40 cellular contexts compared by ENCODE assay signal in the genomic region with DNA sequence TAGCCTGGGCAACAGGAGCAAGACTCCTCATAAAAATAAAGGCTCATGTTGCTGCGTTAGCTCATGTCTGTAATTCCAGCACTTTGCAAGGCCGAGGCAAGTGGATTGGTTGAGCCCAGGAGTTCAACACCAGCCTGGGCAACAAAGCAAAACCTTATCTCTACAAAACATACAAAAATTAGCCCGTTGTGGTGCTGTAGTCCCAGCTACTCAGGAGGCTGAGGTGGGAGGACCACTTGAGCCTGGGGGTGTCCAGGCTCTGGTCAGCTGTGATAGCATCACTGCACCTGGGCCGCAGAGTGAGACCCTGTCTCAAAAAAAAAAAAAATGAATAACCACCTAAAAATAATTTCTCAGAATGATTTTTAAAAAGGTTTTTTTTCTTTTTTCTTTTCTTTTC. TPM values are rescaled to one million over a fixed set of nuclear protein-coding genes. Genes with fewer than 3 reads are reported as not detected.
"Had no signal": no experiment of that assay in that cellular context is flagged by ENCODE, and none has a peak within 500 bp of the region (broad histone marks: within the 10 kb centered on the region; RNA-seq: fewer than 3 reads in every experiment).

No MANE protein-coding gene starts in this region.

- ATAC-seq: activated naive CD4-positive, alpha-beta T cell treated with anti-CD3 and anti-CD28 coated beads, Interleukin-2, amount 50 U/mL, for 72 hours; activated naive CD8-positive, alpha-beta T cell treated with anti-CD3 and anti-CD28 coated beads, Interleukin-2, amount 50 U/mL, for 24 hours; activated T-cell treated with anti-CD3 and anti-CD28 coated beads, Interleukin-2, amount 50 U/mL, for 4 hours; activated T-cell treated with anti-CD3 and anti-CD28 coated beads, Interleukin-2, amount 50 U/mL, for 72 hours; activated T-helper 17 cell treated with anti-CD3 and anti-CD28 coated beads, Interleukin-2, amount 50 U/mL, for 72 hours; body of pancreas had no signal

- H3K4me3 ChIP-seq: adrenal gland, ascending aorta, body of pancreas, breast epithelium, cardiac muscle cell had no signal

- H3K27me3 Mint-ChIP-seq: activated naive CD4-positive, alpha-beta T cell treated with anti-CD3 and anti-CD28 coated beads, Interleukin-2, amount 50 U/mL, for 24 hours; activated naive CD8-positive, alpha-beta T cell; activated naive CD8-positive, alpha-beta T cell treated with anti-CD3 and anti-CD28 coated beads for 36 hours; activated naive CD8-positive, alpha-beta T cell treated with anti-CD3 and anti-CD28 coated beads, Interleukin-2, amount 50 U/mL, for 24 hours; activated T-cell treated with anti-CD3 and anti-CD28 coated beads, Interleukin-2, amount 50 U/mL, for 24 hours; activated T-helper 17 cell treated with anti-CD3 and anti-CD28 coated beads, Interleukin-2, amount 50 U/mL, for 72 hours; central memory CD8-positive, alpha-beta T cell had no signal

- H3K27me3 ChIP-seq: adrenal gland, ascending aorta, body of pancreas, brain microvascular endothelial cell, breast epithelium, cardiac muscle cell had no signal

- H3K36me3 Mint-ChIP-seq: activated naive CD4-positive, alpha-beta T cell treated with anti-CD3 and anti-CD28 coated beads, Interleukin-2, amount 50 U/mL, for 24 hours; activated naive CD8-positive, alpha-beta T cell treated with anti-CD3 and anti-CD28 coated beads, Interleukin-2, amount 10 ng/mL, durations not matched to agents 7 days and 5 days had no signal

- H3K4me3 Mint-ChIP-seq: activated naive CD4-positive, alpha-beta T cell treated with anti-CD3 and anti-CD28 coated beads for 36 hours; activated naive CD4-positive, alpha-beta T cell treated with anti-CD3 and anti-CD28 coated beads, Interleukin-2, amount 10 ng/mL, durations not matched to agents 7 days and 5 days; activated naive CD4-positive, alpha-beta T cell treated with anti-CD3 and anti-CD28 coated beads, Interleukin-2, amount 50 U/mL, for 24 hours; activated naive CD8-positive, alpha-beta T cell; activated naive CD8-positive, alpha-beta T cell treated with anti-CD3 and anti-CD28 coated beads for 36 hours; activated naive CD8-positive, alpha-beta T cell treated with anti-CD3 and anti-CD28 coated beads, Interleukin-2, amount 10 ng/mL, durations not matched to agents 7 days and 5 days; activated naive CD8-positive, alpha-beta T cell treated with anti-CD3 and anti-CD28 coated beads, Interleukin-2, amount 50 U/mL, for 24 hours; activated T-cell treated with anti-CD3 and anti-CD28 coated beads, Interleukin-2, amount 50 U/mL, for 24 hours; activated T-cell treated with anti-CD3 and anti-CD28 coated beads, Interleukin-2, amount 50 U/mL, for 4 hours; activated T-cell treated with anti-CD3 and anti-CD28 coated beads, Interleukin-2, amount 50 U/mL, for 72 hours; activated T-helper 1 cell treated with anti-CD3 and anti-CD28 coated beads, Interleukin-12 subunit alpha, Interleukin-12 subunit beta, Interleukin-2, Interleukin-4 antibody, amounts not matched to agents 30 ng/mL and 10 ng/mL and 1 ng/mL, durations not matched to agents 14 hours and 24 hours and 36 hours; activated T-helper 17 cell treated with anti-CD3 and anti-CD28 coated beads, Interleukin-2, amount 50 U/mL, for 72 hours; brain; central memory CD8-positive, alpha-beta T cell had no signal

- H3K27ac Mint-ChIP-seq: activated naive CD4-positive, alpha-beta T cell treated with anti-CD3 and anti-CD28 coated beads for 36 hours; activated naive CD4-positive, alpha-beta T cell treated with anti-CD3 and anti-CD28 coated beads, Interleukin-2, amount 10 ng/mL, durations not matched to agents 7 days and 5 days; activated naive CD4-positive, alpha-beta T cell treated with anti-CD3 and anti-CD28 coated beads, Interleukin-2, amount 50 U/mL, for 24 hours; activated naive CD4-positive, alpha-beta T cell treated with anti-CD3 and anti-CD28 coated beads, Interleukin-2, amount 50 U/mL, for 72 hours; activated naive CD8-positive, alpha-beta T cell; activated naive CD8-positive, alpha-beta T cell treated with anti-CD3 and anti-CD28 coated beads for 36 hours; activated naive CD8-positive, alpha-beta T cell treated with anti-CD3 and anti-CD28 coated beads, Interleukin-2, amount 10 ng/mL, durations not matched to agents 7 days and 5 days; activated naive CD8-positive, alpha-beta T cell treated with anti-CD3 and anti-CD28 coated beads, Interleukin-2, amount 50 U/mL, for 24 hours; activated T-cell treated with anti-CD3 and anti-CD28 coated beads, Interleukin-2, amount 50 U/mL, for 24 hours; activated T-cell treated with anti-CD3 and anti-CD28 coated beads, Interleukin-2, amount 50 U/mL, for 72 hours; activated T-helper 1 cell treated with anti-CD3 and anti-CD28 coated beads, Interleukin-12 subunit alpha, Interleukin-12 subunit beta, Interleukin-2, Interleukin-4 antibody, amounts not matched to agents 30 ng/mL and 10 ng/mL and 1 ng/mL, durations not matched to agents 14 hours and 24 hours and 36 hours; activated T-helper 17 cell treated with anti-CD3 and anti-CD28 coated beads, Interleukin-2, amount 50 U/mL, for 72 hours; activated T-helper 2 cell treated with anti-CD3 and anti-CD28 coated beads, Interferon-gamma antibody, Interleukin-2, Interleukin-4, amounts not matched to agents 10 μg/mL and 5 μg/mL and 100 μg/mL, durations not matched to agents 14 hours and 24 hours and 36 hours; brain had no signal

- H3K27ac ChIP-seq: adrenal gland, ascending aorta, body of pancreas, brain microvascular endothelial cell, breast epithelium, cardiac muscle cell had no signal

- FAIRE-seq: astrocyte, bronchial epithelial cell had no signal

- H3K9me3 ChIP-seq: adrenal gland, ascending aorta, body of pancreas, breast epithelium had no signal

- H3K4me1 ChIP-seq: breast epithelium had no signal

- H3K9me3 Mint-ChIP-seq: activated naive CD4-positive, alpha-beta T cell treated with anti-CD3 and anti-CD28 coated beads for 36 hours; activated naive CD4-positive, alpha-beta T cell treated with anti-CD3 and anti-CD28 coated beads, Interleukin-2, amount 10 ng/mL, durations not matched to agents 7 days and 5 days; activated naive CD4-positive, alpha-beta T cell treated with anti-CD3 and anti-CD28 coated beads, Interleukin-2, amount 50 U/mL, for 24 hours; activated naive CD4-positive, alpha-beta T cell treated with anti-CD3 and anti-CD28 coated beads, Interleukin-2, amount 50 U/mL, for 72 hours; activated naive CD8-positive, alpha-beta T cell treated with anti-CD3 and anti-CD28 coated beads, Interleukin-2, amount 10 ng/mL, durations not matched to agents 7 days and 5 days; activated naive CD8-positive, alpha-beta T cell treated with anti-CD3 and anti-CD28 coated beads, Interleukin-2, amount 50 U/mL, for 24 hours; activated T-cell treated with anti-CD3 and anti-CD28 coated beads, Interleukin-2, amount 50 U/mL, for 24 hours; activated T-cell treated with anti-CD3 and anti-CD28 coated beads, Interleukin-2, amount 50 U/mL, for 4 hours; activated T-cell treated with anti-CD3 and anti-CD28 coated beads, Interleukin-2, amount 50 U/mL, for 72 hours; activated T-helper 1 cell treated with anti-CD3 and anti-CD28 coated beads, Interleukin-12 subunit alpha, Interleukin-12 subunit beta, Interleukin-2, Interleukin-4 antibody, amounts not matched to agents 30 ng/mL and 10 ng/mL and 1 ng/mL, durations not matched to agents 14 hours and 24 hours and 36 hours; activated T-helper 17 cell treated with anti-CD3 and anti-CD28 coated beads, Interleukin-2, amount 50 U/mL, for 72 hours; activated T-helper 2 cell treated with anti-CD3 and anti-CD28 coated beads, Interferon-gamma antibody, Interleukin-2, Interleukin-4, amounts not matched to agents 10 μg/mL and 5 μg/mL and 100 μg/mL, durations not matched to agents 14 hours and 24 hours and 36 hours; central memory CD8-positive, alpha-beta T cell had no signal

- DNase-seq: activated effector memory CD4-positive, alpha-beta T cell treated with anti-CD3 and anti-CD28 coated beads, Interleukin-2, amount 50 U/mL, for 16 hours; activated effector memory CD4-positive, alpha-beta T cell treated with Interleukin-2 at 50 U/mL for 16 hours; activated gamma-delta T cell; activated gamma-delta T cell treated with Interleukin-2 at 50 U/mL for 16 hours; activated naive CD4-positive, alpha-beta T cell; activated naive CD4-positive, alpha-beta T cell treated with anti-CD3 and anti-CD28 coated beads for 36 hours; activated naive CD4-positive, alpha-beta T cell treated with anti-CD3 and anti-CD28 coated beads, Interleukin-2, amount 10 ng/mL, durations not matched to agents 7 days and 5 days; activated naive CD4-positive, alpha-beta T cell treated with anti-CD3 and anti-CD28 coated beads, Interleukin-2, amount 50 U/mL, for 16 hours; activated naive CD4-positive, alpha-beta T cell treated with Interleukin-2 at 50 U/mL for 16 hours; activated naive CD8-positive, alpha-beta T cell treated with anti-CD3 and anti-CD28 coated beads for 36 hours; activated naive CD8-positive, alpha-beta T cell treated with anti-CD3 and anti-CD28 coated beads, Interleukin-2, amount 10 ng/mL, durations not matched to agents 7 days and 5 days; activated naive CD8-positive, alpha-beta T cell treated with anti-CD3 and anti-CD28 coated beads, Interleukin-2, amount 50 U/mL, for 24 hours; activated T-cell treated with anti-CD3 and anti-CD28 coated beads, Interleukin-2, amount 50 U/mL, for 1 hour; activated T-cell treated with anti-CD3 and anti-CD28 coated beads, Interleukin-2, amount 50 U/mL, for 24 hours; activated T-cell treated with anti-CD3 and anti-CD28 coated beads, Interleukin-2, amount 50 U/mL, for 4 hours; activated T-cell treated with anti-CD3 and anti-CD28 coated beads, Interleukin-2, amount 50 U/mL, for 48 hours; activated T-cell treated with anti-CD3 and anti-CD28 coated beads, Interleukin-2, amount 50 U/mL, for 72 hours; amniotic stem cell; amygdala; anterior cingulate cortex; body of pancreas; brain microvascular endothelial cell; caudate nucleus; central memory CD4-positive, alpha-beta T cell; cerebellar nuclear complex had no signal

- H3K36me3 ChIP-seq: adrenal gland, ascending aorta, brain microvascular endothelial cell, breast epithelium, cardiac muscle cell had no signal

RNA-seq across cellular contexts. Expression of a gene that starts 12.0 kb away (rescaled TPM):
- total RNA-seq: activated naive CD8-positive, alpha-beta T cell treated with anti-CD3 and anti-CD28 coated beads for 36 hours; activated T-helper 1 cell treated with anti-CD3 and anti-CD28 coated beads, Interleukin-12 subunit alpha, Interleukin-12 subunit beta, Interleukin-2, Interleukin-4 antibody, amounts not matched to agents 30 ng/mL and 10 ng/mL and 1 ng/mL, durations not matched to agents 14 hours and 24 hours and 36 hours; aorta; ascending aorta; body of pancreas had no signal
- polyA plus RNA-seq: cardiac muscle cell had no signal

RNA-seq across cellular contexts. Expression of a gene that starts 31.9 kb away (rescaled TPM):
- total RNA-seq: astrocyte had no signal
